ENCODE assay signal across 18 cellular contexts in the genomic region with DNA sequence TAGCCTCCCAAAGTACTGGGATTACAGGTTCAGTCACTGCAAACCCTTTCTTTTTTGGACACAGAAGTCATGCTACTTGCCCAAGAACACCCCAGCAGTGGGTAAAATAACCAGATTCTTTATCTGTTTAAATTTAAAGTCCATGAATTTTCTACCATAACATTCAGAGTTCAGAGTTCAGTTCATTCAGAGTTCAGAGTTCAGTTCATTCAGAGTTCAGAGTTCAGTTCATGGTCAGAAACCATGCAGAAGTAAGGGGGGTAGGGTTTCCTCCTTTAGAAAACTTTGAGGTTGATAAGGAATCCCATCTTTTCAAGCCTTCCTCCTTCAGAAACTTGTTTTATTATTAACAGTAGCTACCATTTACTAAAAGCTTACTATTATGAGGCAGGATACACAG. TPM values are rescaled to one million over a fixed set of nuclear protein-coding genes. Genes with fewer than 3 reads are reported as not detected.
A peak's percentile ranks its signal among the peaks of the same experiment; 100 is the strongest.
DNase-seq lines count a peak whose midpoint lies in the region; ATAC-seq and TF ChIP-seq lines count a peak whose summit lies in the region.
"Had no signal": no experiment of that assay in that cellular context is flagged by ENCODE, and none has a peak within 500 bp of the region (broad histone marks: within the 10 kb centered on the region; RNA-seq: fewer than 3 reads in every experiment).

No MANE protein-coding gene starts in this region.

- peaks cover 17% of the 10 kb centered on the region for H3K36me3 Mint-ChIP-seq in stimulated activated naive CD8-positive, alpha-beta T cell treated with anti-CD3 and anti-CD28 coated beads, Interleukin-15, Interleukin-2, amounts not matched to agents 100 ng/mL and 50 ng/mL, for 24 hours (ENCODE audit: low read depth)
- peaks cover 21% of the 10 kb centered on the region for H3K36me3 Mint-ChIP-seq in central memory CD8-positive, alpha-beta T cell (ENCODE audit: insufficient read depth)
- H3K36me3 Mint-ChIP-seq in activated T-helper 2 cell treated with anti-CD3 and anti-CD28 coated beads, Interferon-gamma antibody, Interleukin-2, Interleukin-4, amounts not matched to agents 10 μg/mL and 5 μg/mL and 100 μg/mL, durations not matched to agents 14 hours and 24 hours and 36 hours (ENCODE audit: low read depth) = peaks cover 16% of the 10 kb centered on the region

- DNase-seq in stimulated activated naive CD8-positive, alpha-beta T cell treated with anti-CD3 and anti-CD28 coated beads, Interleukin-15, amount 100 ng/mL, for 72 hours = no peak
- no peak for DNase-seq in central memory CD8-positive, alpha-beta T cell (ENCODE audit: low spot score in 2 of 2)
- DNase-seq in AG08396 (ENCODE audit: low spot score) = no peak
- no peak for DNase-seq in activated T-helper 2 cell treated with anti-CD3 and anti-CD28 coated beads, Interferon-gamma antibody, Interleukin-2, Interleukin-4, amounts not matched to agents 10 μg/mL and 5 μg/mL and 100 μg/mL, durations not matched to agents 14 hours and 24 hours and 36 hours (ENCODE audit: low spot score)
- DNase-seq in SW480 (ENCODE audit: low spot score) = no peak
- DNase-seq: COR-L47, DMS153, GOT3, KG1, NCI-H1048, NCI-H1436 treated with DMSO at 0.1 percent for 48 hours, NCI-H2029 treated with DMSO at 0.1 percent for 48 hours, NCI-H510A treated with DMSO at 0.1 percent for 48 hours, Peyer's patch had no signal

- intact Hi-C loops in activated T-helper 2 cell treated with anti-CD3 and anti-CD28 coated beads, Interferon-gamma antibody, Interleukin-2, Interleukin-4, amounts not matched to agents 10 μg/mL and 5 μg/mL and 100 μg/mL, durations not matched to agents 14 hours and 24 hours and 36 hours (cut with micrococcal nuclease) = no loop called here

- H3K4me1 ChIP-seq in neutrophil (ENCODE audit: control insufficient read depth in 1 of 2, insufficient read depth in 1 of 2, low read depth in 1 of 2, low read length in 1 of 2) = peaks cover 39 to 66% of the 10 kb centered on the region in 2 experiments

- no peak for ATAC-seq in stimulated activated naive CD8-positive, alpha-beta T cell treated with anti-CD3 and anti-CD28 coated beads, Interleukin-15, amount 100 ng/mL, for 72 hours
- no peak for ATAC-seq in central memory CD8-positive, alpha-beta T cell (replicated peaks; ENCODE audit: extremely low read depth, poor library complexity, severe bottlenecking)
- ATAC-seq: Right ventricle myocardium inferior had no signal

- no peak overlapping the region for H3K4me3 ChIP-seq in neutrophil (ENCODE audit: low read depth in 1 of 2, low read length in 1 of 2)
- H3K4me3 ChIP-seq: BLaER1 treated with 17β-estradiol and CSF1 and Interleukin-3, amounts not matched to agents 10 nM and 100 nM; Peyer's patch had no signal

- H3K9me3 Mint-ChIP-seq in stimulated activated naive CD8-positive, alpha-beta T cell treated with anti-CD3 and anti-CD28 coated beads, Interleukin-15, Interleukin-2, amounts not matched to agents 100 ng/mL and 50 ng/mL, for 24 hours = no peaks in the 10 kb centered on the region
- H3K9me3 Mint-ChIP-seq in stimulated activated naive CD8-positive, alpha-beta T cell treated with anti-CD3 and anti-CD28 coated beads, Interleukin-15, amount 100 ng/mL, for 72 hours = no peaks in the 10 kb centered on the region
- no peaks in the 10 kb centered on the region for H3K9me3 Mint-ChIP-seq in central memory CD8-positive, alpha-beta T cell
- no peaks in the 10 kb centered on the region for H3K9me3 Mint-ChIP-seq in activated T-helper 2 cell treated with anti-CD3 and anti-CD28 coated beads, Interferon-gamma antibody, Interleukin-2, Interleukin-4, amounts not matched to agents 10 μg/mL and 5 μg/mL and 100 μg/mL, durations not matched to agents 14 hours and 24 hours and 36 hours

- no peak overlapping the region for H3K4me3 Mint-ChIP-seq in stimulated activated naive CD8-positive, alpha-beta T cell treated with anti-CD3 and anti-CD28 coated beads, Interleukin-15, Interleukin-2, amounts not matched to agents 100 ng/mL and 50 ng/mL, for 24 hours
- no peak overlapping the region for H3K4me3 Mint-ChIP-seq in stimulated activated naive CD8-positive, alpha-beta T cell treated with anti-CD3 and anti-CD28 coated beads, Interleukin-15, amount 100 ng/mL, for 72 hours
- no peak overlapping the region for H3K4me3 Mint-ChIP-seq in central memory CD8-positive, alpha-beta T cell
- no peak overlapping the region for H3K4me3 Mint-ChIP-seq in activated T-helper 2 cell treated with anti-CD3 and anti-CD28 coated beads, Interferon-gamma antibody, Interleukin-2, Interleukin-4, amounts not matched to agents 10 μg/mL and 5 μg/mL and 100 μg/mL, durations not matched to agents 14 hours and 24 hours and 36 hours (ENCODE audit: low read depth)

- H3K27ac Mint-ChIP-seq in stimulated activated naive CD8-positive, alpha-beta T cell treated with anti-CD3 and anti-CD28 coated beads, Interleukin-15, Interleukin-2, amounts not matched to agents 100 ng/mL and 50 ng/mL, for 24 hours = peak overlapping the region; percentile 39
- no peak overlapping the region for H3K27ac Mint-ChIP-seq in stimulated activated naive CD8-positive, alpha-beta T cell treated with anti-CD3 and anti-CD28 coated beads, Interleukin-15, amount 100 ng/mL, for 72 hours
- H3K27ac Mint-ChIP-seq in central memory CD8-positive, alpha-beta T cell (ENCODE audit: low read depth) = peak overlapping the region; percentile 79
- no peak overlapping the region for H3K27ac Mint-ChIP-seq in activated T-helper 2 cell treated with anti-CD3 and anti-CD28 coated beads, Interferon-gamma antibody, Interleukin-2, Interleukin-4, amounts not matched to agents 10 μg/mL and 5 μg/mL and 100 μg/mL, durations not matched to agents 14 hours and 24 hours and 36 hours

- peaks cover 43% of the 10 kb centered on the region for H3K4me1 Mint-ChIP-seq in stimulated activated naive CD8-positive, alpha-beta T cell treated with anti-CD3 and anti-CD28 coated beads, Interleukin-15, Interleukin-2, amounts not matched to agents 100 ng/mL and 50 ng/mL, for 24 hours (ENCODE audit: low read depth)
- H3K4me1 Mint-ChIP-seq in stimulated activated naive CD8-positive, alpha-beta T cell treated with anti-CD3 and anti-CD28 coated beads, Interleukin-15, amount 100 ng/mL, for 72 hours = peaks cover 44% of the 10 kb centered on the region
- H3K4me1 Mint-ChIP-seq in central memory CD8-positive, alpha-beta T cell = peaks cover 42% of the 10 kb centered on the region
- H3K4me1 Mint-ChIP-seq in activated T-helper 2 cell treated with anti-CD3 and anti-CD28 coated beads, Interferon-gamma antibody, Interleukin-2, Interleukin-4, amounts not matched to agents 10 μg/mL and 5 μg/mL and 100 μg/mL, durations not matched to agents 14 hours and 24 hours and 36 hours (ENCODE audit: low read depth) = peaks cover 28% of the 10 kb centered on the region

- H3K27me3 ChIP-seq in neutrophil = no peaks in the 10 kb centered on the region
- H3K27me3 ChIP-seq: BLaER1 treated with 17β-estradiol and CSF1 and Interleukin-3, amounts not matched to agents 10 nM and 100 nM; Peyer's patch had no signal

- H3K9me3 ChIP-seq in neutrophil = no peaks in the 10 kb centered on the region
- H3K9me3 ChIP-seq: BLaER1 treated with 17β-estradiol and CSF1 and Interleukin-3, amounts not matched to agents 10 nM and 100 nM; Peyer's patch had no signal

- peak overlapping the region; percentile 69 for H3K27ac ChIP-seq in neutrophil
- H3K27ac ChIP-seq: BLaER1 treated with 17β-estradiol and CSF1 and Interleukin-3, amounts not matched to agents 10 nM and 100 nM; Peyer's patch had no signal

- H3K27me3 Mint-ChIP-seq in stimulated activated naive CD8-positive, alpha-beta T cell treated with anti-CD3 and anti-CD28 coated beads, Interleukin-15, Interleukin-2, amounts not matched to agents 100 ng/mL and 50 ng/mL, for 24 hours = no peaks in the 10 kb centered on the region
- H3K27me3 Mint-ChIP-seq in stimulated activated naive CD8-positive, alpha-beta T cell treated with anti-CD3 and anti-CD28 coated beads, Interleukin-15, amount 100 ng/mL, for 72 hours = no peaks in the 10 kb centered on the region
- H3K27me3 Mint-ChIP-seq in central memory CD8-positive, alpha-beta T cell = no peaks in the 10 kb centered on the region
- H3K27me3 Mint-ChIP-seq in activated T-helper 2 cell treated with anti-CD3 and anti-CD28 coated beads, Interferon-gamma antibody, Interleukin-2, Interleukin-4, amounts not matched to agents 10 μg/mL and 5 μg/mL and 100 μg/mL, durations not matched to agents 14 hours and 24 hours and 36 hours (ENCODE audit: low read depth) = no peaks in the 10 kb centered on the region

- TF ChIP-seq CTCF in neutrophil (IDR thresholded peaks at IDR 0.05) = no peak

- peaks cover 36% of the 10 kb centered on the region for H3K36me3 ChIP-seq in neutrophil

RNA-seq across cellular contexts. Expression of gene RAF1, which starts 43.2 kb away (rescaled TPM):
- total RNA-seq in activated T-helper 2 cell treated with anti-CD3 and anti-CD28 coated beads, Interferon-gamma antibody, Interleukin-2, Interleukin-4, amounts not matched to agents 10 μg/mL and 5 μg/mL and 100 μg/mL, durations not matched to agents 14 hours and 24 hours and 36 hours = 85.1 and 89.7 TPM in 2 replicates

Comparison
In these comparisons a context has a peak if more than half of its experiments do, and no peak if none do; other contexts are left out.
1. H3K27ac Mint-ChIP-seq: peak in stimulated activated naive CD8-positive, alpha-beta T cell treated with anti-CD3 and anti-CD28 coated beads, Interleukin-15, Interleukin-2, amounts not matched to agents 100 ng/mL and 50 ng/mL, for 24 hours (single experiment) and central memory CD8-positive, alpha-beta T cell (single experiment); none in stimulated activated naive CD8-positive, alpha-beta T cell treated with anti-CD3 and anti-CD28 coated beads, Interleukin-15, amount 100 ng/mL, for 72 hours (0 of 2) and activated T-helper 2 cell treated with anti-CD3 and anti-CD28 coated beads, Interferon-gamma antibody, Interleukin-2, Interleukin-4, amounts not matched to agents 10 μg/mL and 5 μg/mL and 100 μg/mL, durations not matched to agents 14 hours and 24 hours and 36 hours (single experiment).